ENCODE assay signal across 15 cellular contexts in the genomic region with DNA sequence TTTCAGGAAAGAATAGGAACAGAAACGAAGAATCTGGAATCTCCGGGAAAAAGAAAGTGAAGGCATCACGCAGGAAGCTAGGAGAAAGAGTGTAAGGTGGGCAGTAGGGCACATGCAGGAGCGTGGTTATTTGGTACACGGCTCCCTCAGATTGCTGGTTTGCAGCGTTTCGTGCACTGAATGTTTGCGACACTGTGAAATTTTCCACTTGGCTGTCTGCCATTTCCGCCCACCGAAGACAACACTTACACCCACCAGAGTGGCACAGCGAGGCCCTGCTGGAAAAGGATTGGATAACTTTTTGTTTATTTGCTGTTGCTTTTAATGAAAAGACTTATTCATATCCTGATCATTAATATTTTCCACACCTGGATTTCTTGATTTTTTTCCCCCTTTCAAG.
DNase-seq lines count a peak whose midpoint lies in the region; ATAC-seq, FAIRE-seq and TF ChIP-seq lines count a peak whose summit lies in the region.
"Had no signal": no experiment of that assay in that cellular context is flagged by ENCODE, and none has a peak within 500 bp of the region (broad histone marks: within the 10 kb centered on the region; RNA-seq: fewer than 3 reads in every experiment).

No MANE protein-coding gene starts in this region.

- peak overlapping the region; percentile 95 for H3K27ac ChIP-seq in CD4-positive, CD25-positive, alpha-beta regulatory T cell (ENCODE audit: insufficient read depth, low read length, poor library complexity, severe bottlenecking)
- H3K27ac ChIP-seq in small intestine (ENCODE audit: low read depth in 1 of 2, low read length in 1 of 2), result no peak overlapping the region
- H3K27ac ChIP-seq in gastrocnemius medialis, result no peak overlapping the region
- H3K27ac ChIP-seq: PC-9, vagina had no signal

- H3K27ac Mint-ChIP-seq in CD4-positive, CD25-positive, alpha-beta regulatory T cell, result peak overlapping the region; percentile 78 to 97 (median 97)
- H3K27ac Mint-ChIP-seq in activated naive CD8-positive, alpha-beta T cell treated with anti-CD3 and anti-CD28 coated beads for 36 hours, result peak overlapping the region; percentile 85
- H3K27ac Mint-ChIP-seq in WTC11, result no peak overlapping the region
- H3K27ac Mint-ChIP-seq: mesothelial cell of epicardium, progenitor cell of endocrine pancreas had no signal

- no peaks in the 10 kb centered on the region for H3K9me3 Mint-ChIP-seq in CD4-positive, CD25-positive, alpha-beta regulatory T cell
- H3K9me3 Mint-ChIP-seq in activated naive CD8-positive, alpha-beta T cell treated with anti-CD3 and anti-CD28 coated beads for 36 hours, result no peaks in the 10 kb centered on the region
- H3K9me3 Mint-ChIP-seq in WTC11, result no peaks in the 10 kb centered on the region; the same call in 1 of the 2 replicates
- H3K9me3 Mint-ChIP-seq: activated naive CD4-positive, alpha-beta T cell treated with anti-CD3 and anti-CD28 coated beads for 36 hours had no signal

- peaks cover 81% of the 10 kb centered on the region for H3K4me1 ChIP-seq in CD4-positive, CD25-positive, alpha-beta regulatory T cell (ENCODE audit: control insufficient read depth, insufficient read depth, low read length, poor library complexity, severe bottlenecking)
- H3K4me1 ChIP-seq in small intestine (ENCODE audit: control insufficient read depth in 2 of 2, insufficient read depth in 1 of 2, low read depth in 1 of 2, low read length in 1 of 2) (peaks cover 0 to under 1% of the 10 kb centered on the region in 2 donors), gastrocnemius medialis (peaks cover 17 to 23% of the 10 kb centered on the region in 2 donors)
- H3K4me1 ChIP-seq: HAP-1 had no signal

- peaks cover 0 to 3% of the 10 kb centered on the region in 2 experiments for H3K9me3 ChIP-seq in CD4-positive, CD25-positive, alpha-beta regulatory T cell (ENCODE audit: control insufficient read depth in 2 of 2, low read length in 2 of 2)
- H3K9me3 ChIP-seq in small intestine (ENCODE audit: control insufficient read depth, low read depth), result no peaks in the 10 kb centered on the region
- H3K9me3 ChIP-seq in gastrocnemius medialis, result no peaks in the 10 kb centered on the region
- H3K9me3 ChIP-seq: vagina had no signal

- no peaks in the 10 kb centered on the region for H3K27me3 Mint-ChIP-seq in CD4-positive, CD25-positive, alpha-beta regulatory T cell
- no peaks in the 10 kb centered on the region for H3K27me3 Mint-ChIP-seq in activated naive CD8-positive, alpha-beta T cell treated with anti-CD3 and anti-CD28 coated beads for 36 hours
- H3K27me3 Mint-ChIP-seq in WTC11 (ENCODE audit: low read depth), result no peaks in the 10 kb centered on the region
- H3K27me3 Mint-ChIP-seq: progenitor cell of endocrine pancreas had no signal

- in situ Hi-C loops in gastrocnemius medialis (cut with MboI; ENCODE audit: low sequenced_read_pairs in 4 of 4), result no loop called here

- intact Hi-C loops in gastrocnemius medialis (cut with DNase I; ENCODE audit: low total_unique reads), result no loop called here

- peaks cover 9% of the 10 kb centered on the region for H3K36me3 Mint-ChIP-seq in CD4-positive, CD25-positive, alpha-beta regulatory T cell
- H3K36me3 Mint-ChIP-seq in activated naive CD8-positive, alpha-beta T cell treated with anti-CD3 and anti-CD28 coated beads for 36 hours, result peaks cover 42% of the 10 kb centered on the region
- H3K36me3 Mint-ChIP-seq in WTC11, result no peaks in the 10 kb centered on the region

- no peak for TF ChIP-seq POLR2A in gastrocnemius medialis (IDR thresholded peaks at IDR 0.05)

- ATAC-seq in CD4-positive, CD25-positive, alpha-beta regulatory T cell (ENCODE audit: low read depth in 2 of 2), result no peak
- ATAC-seq in WTC11 (no peak), gastrocnemius medialis (no peak)

- WGBS in small intestine, 3 donors, result 70 to 87% (median 80%) methylated on average over 11 of the region's 11 CpGs

- peak in 2 of 3 donors; percentile 42 to 77 for DNase-seq in CD4-positive, CD25-positive, alpha-beta regulatory T cell
- peak; percentile 64 to 68 for DNase-seq in activated CD4-positive, alpha-beta T cell treated with anti-CD3 and anti-CD28 coated beads, Interleukin-2, amount 50 U/mL, for 4 hours
- DNase-seq in activated naive CD8-positive, alpha-beta T cell treated with anti-CD3 and anti-CD28 coated beads for 36 hours, result peak; percentile 55
- DNase-seq in stimulated activated CD4-positive, alpha-beta T cell treated with anti-CD3 and anti-CD28 coated beads, Interleukin-2, amount 100 ng/mL, for 4 hours (ENCODE audit: low read depth), result peak; percentile 29
- no peak for DNase-seq in WTC11 (ENCODE audit: low spot score)
- no peak for DNase-seq in small intestine
- DNase-seq in gastrocnemius medialis, result no peak
- no peak for DNase-seq in cerebellar nuclear complex (lab: John Stamatoyannopoulos, UW)
- DNase-seq: activated naive CD4-positive, alpha-beta T cell treated with anti-CD3 and anti-CD28 coated beads for 36 hours; NCI-H1105; PC-9 had no signal

- CTCF ChIA-PET in WTC11 (lab: Charles Lee), result interaction anchor here (1.5 kb wide), 1 partner anchor 200 kb away, joined by 5 read pairs; no protein-coding TSS in a partner anchor

- H3K4me3 Mint-ChIP-seq in CD4-positive, CD25-positive, alpha-beta regulatory T cell, result peak overlapping the region; percentile 83 to 93 (median 85)
- peak overlapping the region; percentile 54 for H3K4me3 Mint-ChIP-seq in activated naive CD8-positive, alpha-beta T cell treated with anti-CD3 and anti-CD28 coated beads for 36 hours
- H3K4me3 Mint-ChIP-seq in WTC11, result no peak overlapping the region
- H3K4me3 Mint-ChIP-seq: activated naive CD4-positive, alpha-beta T cell treated with anti-CD3 and anti-CD28 coated beads for 36 hours; mesothelial cell of epicardium had no signal

- FAIRE-seq in small intestine (lab: Jason Lieb, UNC), result no peak

- no peak for TF ChIP-seq CTCF in WTC11 (IDR thresholded peaks at IDR 0.05)
- no peak for TF ChIP-seq CTCF in gastrocnemius medialis (IDR thresholded peaks at IDR 0.05 in 4 of 5, conservative IDR thresholded peaks at IDR 0.05 in 1 of 5)

- peaks cover 37 to 92% (median 80%) of the 10 kb centered on the region in 4 donors for H3K4me1 Mint-ChIP-seq in CD4-positive, CD25-positive, alpha-beta regulatory T cell
- H3K4me1 Mint-ChIP-seq in activated naive CD8-positive, alpha-beta T cell treated with anti-CD3 and anti-CD28 coated beads for 36 hours, result peaks cover 87% of the 10 kb centered on the region
- peaks cover 23% of the 10 kb centered on the region for H3K4me1 Mint-ChIP-seq in WTC11

- POLR2A ChIA-PET in WTC11 (lab: Charles Lee), result no interaction called here

- H3K4me3 ChIP-seq in CD4-positive, CD25-positive, alpha-beta regulatory T cell (ENCODE audit: low read depth, low read length), result peak overlapping the region; percentile 85
- H3K4me3 ChIP-seq in small intestine (ENCODE audit: low read depth in 1 of 2, low read length in 2 of 2) (no peak overlapping the region), gastrocnemius medialis (no peak overlapping the region)
- H3K4me3 ChIP-seq: HAP-1, PC-9, vagina had no signal

- no peaks in the 10 kb centered on the region for H3K36me3 ChIP-seq in CD4-positive, CD25-positive, alpha-beta regulatory T cell (ENCODE audit: control insufficient read depth, insufficient read depth, low read length)
- peaks cover 2 to 8% of the 10 kb centered on the region in 2 donors for H3K36me3 ChIP-seq in small intestine (ENCODE audit: control insufficient read depth in 2 of 2, insufficient read depth in 2 of 2, low read length in 2 of 2)
- peaks cover 0 to 12% of the 10 kb centered on the region in 2 donors for H3K36me3 ChIP-seq in gastrocnemius medialis
- H3K36me3 ChIP-seq: HAP-1 had no signal

- no peaks in the 10 kb centered on the region for H3K27me3 ChIP-seq in CD4-positive, CD25-positive, alpha-beta regulatory T cell (ENCODE audit: control insufficient read depth, insufficient read depth, low read length)
- no peaks in the 10 kb centered on the region for H3K27me3 ChIP-seq in small intestine (ENCODE audit: control insufficient read depth in 2 of 2, insufficient read depth in 2 of 2, low read length in 2 of 2)
- H3K27me3 ChIP-seq in gastrocnemius medialis, result no peaks in the 10 kb centered on the region
- H3K27me3 ChIP-seq: vagina had no signal

TF ChIP-seq in WTC11, 78 proteins besides CTCF, POLR2A, EP300 and RAD21 (continues in another document):
- TF ChIP-seq NR2C2 (CRISPR knock-in tag; IDR thresholded peaks at IDR 0.05) (no peak), RORB (CRISPR knock-in tag; IDR thresholded peaks at IDR 0.05) (no peak), CBFB (CRISPR knock-in tag; IDR thresholded peaks at IDR 0.05; ENCODE audit: low read depth) (no peak), GABPB1 (CRISPR knock-in tag; IDR thresholded peaks at IDR 0.05) (no peak), ZNF121 (CRISPR knock-in tag; IDR thresholded peaks at IDR 0.05) (no peak)
- TF ChIP-seq, protein P1, sequence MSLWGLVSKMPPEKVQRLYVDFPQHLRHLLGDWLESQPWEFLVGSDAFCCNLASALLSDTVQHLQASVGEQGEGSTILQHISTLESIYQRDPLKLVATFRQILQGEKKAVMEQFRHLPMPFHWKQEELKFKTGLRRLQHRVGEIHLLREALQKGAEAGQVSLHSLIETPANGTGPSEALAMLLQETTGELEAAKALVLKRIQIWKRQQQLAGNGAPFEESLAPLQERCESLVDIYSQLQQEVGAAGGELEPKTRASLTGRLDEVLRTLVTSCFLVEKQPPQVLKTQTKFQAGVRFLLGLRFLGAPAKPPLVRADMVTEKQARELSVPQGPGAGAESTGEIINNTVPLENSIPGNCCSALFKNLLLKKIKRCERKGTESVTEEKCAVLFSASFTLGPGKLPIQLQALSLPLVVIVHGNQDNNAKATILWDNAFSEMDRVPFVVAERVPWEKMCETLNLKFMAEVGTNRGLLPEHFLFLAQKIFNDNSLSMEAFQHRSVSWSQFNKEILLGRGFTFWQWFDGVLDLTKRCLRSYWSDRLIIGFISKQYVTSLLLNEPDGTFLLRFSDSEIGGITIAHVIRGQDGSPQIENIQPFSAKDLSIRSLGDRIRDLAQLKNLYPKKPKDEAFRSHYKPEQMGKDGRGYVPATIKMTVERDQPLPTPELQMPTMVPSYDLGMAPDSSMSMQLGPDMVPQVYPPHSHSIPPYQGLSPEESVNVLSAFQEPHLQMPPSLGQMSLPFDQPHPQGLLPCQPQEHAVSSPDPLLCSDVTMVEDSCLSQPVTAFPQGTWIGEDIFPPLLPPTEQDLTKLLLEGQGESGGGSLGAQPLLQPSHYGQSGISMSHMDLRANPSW (CRISPR knock-in tag; conservative IDR thresholded peaks at IDR 0.05; ENCODE audit: low read depth), result no peak
- TF ChIP-seq, protein P2, sequence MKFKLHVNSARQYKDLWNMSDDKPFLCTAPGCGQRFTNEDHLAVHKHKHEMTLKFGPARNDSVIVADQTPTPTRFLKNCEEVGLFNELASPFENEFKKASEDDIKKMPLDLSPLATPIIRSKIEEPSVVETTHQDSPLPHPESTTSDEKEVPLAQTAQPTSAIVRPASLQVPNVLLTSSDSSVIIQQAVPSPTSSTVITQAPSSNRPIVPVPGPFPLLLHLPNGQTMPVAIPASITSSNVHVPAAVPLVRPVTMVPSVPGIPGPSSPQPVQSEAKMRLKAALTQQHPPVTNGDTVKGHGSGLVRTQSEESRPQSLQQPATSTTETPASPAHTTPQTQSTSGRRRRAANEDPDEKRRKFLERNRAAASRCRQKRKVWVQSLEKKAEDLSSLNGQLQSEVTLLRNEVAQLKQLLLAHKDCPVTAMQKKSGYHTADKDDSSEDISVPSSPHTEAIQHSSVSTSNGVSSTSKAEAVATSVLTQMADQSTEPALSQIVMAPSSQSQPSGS (CRISPR knock-in tag; IDR thresholded peaks at IDR 0.05; ENCODE audit: borderline replicate concordance, low read depth), result no peak

Comparison
In these comparisons a context has a peak if more than half of its experiments do, and no peak if none do; other contexts are left out.
1. DNase-seq: peak in CD4-positive, CD25-positive, alpha-beta regulatory T cell (2 of 3), activated CD4-positive, alpha-beta T cell treated with anti-CD3 and anti-CD28 coated beads, Interleukin-2, amount 50 U/mL, for 4 hours (2 of 2), activated naive CD8-positive, alpha-beta T cell treated with anti-CD3 and anti-CD28 coated beads for 36 hours (single experiment) and stimulated activated CD4-positive, alpha-beta T cell treated with anti-CD3 and anti-CD28 coated beads, Interleukin-2, amount 100 ng/mL, for 4 hours (single experiment); none in WTC11 (single experiment), small intestine (single experiment), gastrocnemius medialis (0 of 2) and cerebellar nuclear complex (0 of 2).